21 cellular contexts compared by ENCODE assay signal in the genomic region with DNA sequence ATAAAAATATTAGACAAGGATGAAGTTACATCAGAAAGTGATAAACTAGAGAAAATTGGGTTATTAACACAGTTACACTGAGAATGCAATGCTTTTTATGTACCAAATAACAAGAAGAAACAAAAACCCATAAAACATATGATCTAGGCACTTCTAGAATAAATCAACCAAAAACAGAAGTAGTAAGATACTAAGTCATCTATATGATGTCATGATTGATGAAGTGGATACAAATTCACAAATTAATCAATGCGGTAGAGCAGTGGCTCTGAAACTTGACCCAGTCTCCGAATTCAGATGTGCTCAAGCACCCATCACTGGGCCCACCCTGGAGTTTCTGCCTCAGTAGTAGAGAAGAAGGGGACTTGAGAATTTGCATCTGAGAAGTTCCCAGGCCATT.
DNase-seq lines count a peak whose midpoint lies in the region; ATAC-seq, FAIRE-seq and TF ChIP-seq lines count a peak whose summit lies in the region.
"Had no signal": no experiment of that assay in that cellular context is flagged by ENCODE, and none has a peak within 500 bp of the region (broad histone marks: within the 10 kb centered on the region; RNA-seq: fewer than 3 reads in every experiment).

No MANE protein-coding gene starts in this region.

- H3K36me3 ChIP-seq in HepG2 (replicated peaks in 1 of 2; ENCODE audit: control insufficient read depth in 1 of 2, insufficient read depth in 2 of 2, low read length in 2 of 2) = no peaks in the 10 kb centered on the region
- no peaks in the 10 kb centered on the region for H3K36me3 ChIP-seq in right lobe of liver
- H3K36me3 ChIP-seq in PC-9 (ENCODE audit: low read depth) = no peaks in the 10 kb centered on the region
- no peaks in the 10 kb centered on the region for H3K36me3 ChIP-seq in K562 (ENCODE audit: control insufficient read depth, insufficient read depth, low read length)
- H3K36me3 ChIP-seq in smooth muscle cell (ENCODE audit: low read depth) = no peaks in the 10 kb centered on the region
- H3K36me3 ChIP-seq in brain microvascular endothelial cell (replicated peaks) = no peaks in the 10 kb centered on the region
- no peaks in the 10 kb centered on the region for H3K36me3 ChIP-seq in breast epithelium

- H3K9me3 Mint-ChIP-seq in activated T-helper 1 cell treated with anti-CD3 and anti-CD28 coated beads, Interleukin-12 subunit alpha, Interleukin-12 subunit beta, Interleukin-2, Interleukin-4 antibody, amounts not matched to agents 30 ng/mL and 10 ng/mL and 1 ng/mL, durations not matched to agents 14 hours and 24 hours and 36 hours = no peaks in the 10 kb centered on the region
- H3K9me3 Mint-ChIP-seq: GM23338, H9 had no signal

- no peak overlapping the region for H3K4me2 ChIP-seq in HepG2 (ENCODE audit: low read depth, low read length)
- H3K4me2 ChIP-seq in PC-9 = peak overlapping the region; percentile 48; the same call in 1 of the 2 replicates
- no peak overlapping the region for H3K4me2 ChIP-seq in K562 (ENCODE audit: insufficient read depth, low read length)
- H3K4me2 ChIP-seq in smooth muscle cell = peak overlapping the region; percentile 46
- H3K4me2 ChIP-seq: GM23338 had no signal

- ATAC-seq in HepG2 = no peak
- ATAC-seq in right lobe of liver = no peak
- no peak for ATAC-seq in K562
- ATAC-seq: GM23338, HCT116 had no signal

- H3K4me1 ChIP-seq in HepG2 (ENCODE audit: insufficient read depth, low read length) (no peaks in the 10 kb centered on the region), right lobe of liver (no peaks in the 10 kb centered on the region), PC-9 (replicated peaks; ENCODE audit: insufficient read depth) (peaks cover 25% of the 10 kb centered on the region), K562 (replicated peaks in 1 of 2; ENCODE audit: control insufficient read depth in 2 of 2, insufficient read depth in 2 of 2, low read length in 2 of 2) (peaks cover 6 to 62% of the 10 kb centered on the region in 2 experiments; a peak in 4 of 5 replicates), smooth muscle cell (ENCODE audit: low read depth) (no peaks in the 10 kb centered on the region), breast epithelium (no peaks in the 10 kb centered on the region)

- no peak for TF ChIP-seq EP300 in HepG2 (IDR thresholded peaks at IDR 0.05; ENCODE audit: low read depth in 2 of 2, low read length in 2 of 2)
- no peak for TF ChIP-seq EP300 in HepG2 (CRISPR knock-in tag; IDR thresholded peaks at IDR 0.05; ENCODE audit: borderline replicate concordance)
- TF ChIP-seq EP300 in K562 (IDR thresholded peaks at IDR 0.05; ENCODE audit: low read length) = no peak

- H3K36me3 Mint-ChIP-seq in activated T-helper 1 cell treated with anti-CD3 and anti-CD28 coated beads, Interleukin-12 subunit alpha, Interleukin-12 subunit beta, Interleukin-2, Interleukin-4 antibody, amounts not matched to agents 30 ng/mL and 10 ng/mL and 1 ng/mL, durations not matched to agents 14 hours and 24 hours and 36 hours (ENCODE audit: low read depth) = no peaks in the 10 kb centered on the region
- H3K36me3 Mint-ChIP-seq: CD4-positive, alpha-beta memory T cell had no signal

- no peak for TF ChIP-seq RAD21 in HepG2 (CRISPR knock-in tag; IDR thresholded peaks at IDR 0.05)
- TF ChIP-seq RAD21 in K562 (CRISPR knock-in tag; conservative IDR thresholded peaks at IDR 0.05 in 1 of 2, IDR thresholded peaks at IDR 0.05 in 1 of 2) = no peak

- H3F3A ChIP-seq in PC-9 (ENCODE audit: insufficient read depth, low read depth) (no peaks in the 10 kb centered on the region), smooth muscle cell (ENCODE audit: low read depth) (peaks cover 6% of the 10 kb centered on the region)

- H3K9me3 ChIP-seq in HepG2 (ENCODE audit: low read length) (no peaks in the 10 kb centered on the region), right lobe of liver (no peaks in the 10 kb centered on the region), PC-9 (ENCODE audit: insufficient read depth, low read depth) (no peaks in the 10 kb centered on the region), K562 (replicated peaks; ENCODE audit: control insufficient read depth, insufficient read depth, low read depth, low read length) (no peaks in the 10 kb centered on the region), smooth muscle cell (replicated peaks; ENCODE audit: low read depth) (no peaks in the 10 kb centered on the region), breast epithelium (no peaks in the 10 kb centered on the region)

- CTCF ChIA-PET in HepG2 (lab: Yijun Ruan, JAX; ENCODE audit: low intra/inter-chr PET ratio, low total read pairs) = no interaction called here
- CTCF ChIA-PET in PC-9 (lab: Charles Lee) = no interaction called here
- CTCF ChIA-PET in K562 (lab: Yijun Ruan, JAX; ENCODE audit: low intra/inter-chr PET ratio) = no interaction called here

- BruUV-seq in HepG2 (replicated peaks; lab: Mats Ljungman, UMichigan) (no TSS peak), PC-9 (replicated peaks; lab: Mats Ljungman, UMichigan) (no TSS peak), K562 (replicated peaks; lab: Mats Ljungman, UMichigan) (no TSS peak)

- TF ChIP-seq CTCF in HepG2 (CRISPR knock-in tag; IDR thresholded peaks at IDR 0.05) = no peak
- no peak for TF ChIP-seq CTCF in right lobe of liver (IDR thresholded peaks at IDR 0.05)
- no peak for TF ChIP-seq CTCF in PC-9 (conservative IDR thresholded peaks at IDR 0.05)
- no peak for TF ChIP-seq CTCF in K562 (IDR thresholded peaks at IDR 0.05 in 2 of 3, conservative IDR thresholded peaks at IDR 0.05 in 1 of 3; ENCODE audit: insufficient read depth in 2 of 3, low read depth in 1 of 3, low read length in 3 of 3)
- TF ChIP-seq CTCF in smooth muscle cell (IDR thresholded peaks at IDR 0.05; ENCODE audit: borderline replicate concordance, insufficient read depth, poor library complexity, severe bottlenecking) = no peak
- TF ChIP-seq CTCF in brain microvascular endothelial cell (IDR thresholded peaks at IDR 0.05; ENCODE audit: low read depth, low read length, missing control alignments) = no peak
- no peak for TF ChIP-seq CTCF in breast epithelium (IDR thresholded peaks at IDR 0.05)

- FAIRE-seq in HepG2 (lab: Jason Lieb, UNC) (peak; percentile 30), K562 (lab: Jason Lieb, UNC) (no peak)
- FAIRE-seq: GM12892 had no signal

- H4K20me1 ChIP-seq in HepG2 (ENCODE audit: insufficient read depth, low read length) (no peaks in the 10 kb centered on the region), PC-9 (ENCODE audit: insufficient read depth) (no peaks in the 10 kb centered on the region), K562 (replicated peaks; ENCODE audit: control insufficient read depth, insufficient read depth, low read length) (no peaks in the 10 kb centered on the region), smooth muscle cell (ENCODE audit: low read depth) (no peaks in the 10 kb centered on the region)

- no peaks in the 10 kb centered on the region for H3K9me1 ChIP-seq in K562 (ENCODE audit: control insufficient read depth, insufficient read depth, low read length)

- no peak for TF ChIP-seq POLR2A in HepG2 (IDR thresholded peaks at IDR 0.05; ENCODE audit: insufficient read depth in 1 of 2, low read depth in 2 of 2, low read length in 2 of 2)
- TF ChIP-seq POLR2A in right lobe of liver (IDR thresholded peaks at IDR 0.05) = no peak
- TF ChIP-seq POLR2A in K562 (conservative IDR thresholded peaks at IDR 0.05) = no peak
- TF ChIP-seq POLR2A in breast epithelium (IDR thresholded peaks at IDR 0.05) = no peak

- no peak overlapping the region for H3K27ac Mint-ChIP-seq in activated T-helper 1 cell treated with anti-CD3 and anti-CD28 coated beads, Interleukin-12 subunit alpha, Interleukin-12 subunit beta, Interleukin-2, Interleukin-4 antibody, amounts not matched to agents 30 ng/mL and 10 ng/mL and 1 ng/mL, durations not matched to agents 14 hours and 24 hours and 36 hours
- H3K27ac Mint-ChIP-seq: GM23338, H9, HFFc6 had no signal

- H3K4me3 Mint-ChIP-seq in activated T-helper 1 cell treated with anti-CD3 and anti-CD28 coated beads, Interleukin-12 subunit alpha, Interleukin-12 subunit beta, Interleukin-2, Interleukin-4 antibody, amounts not matched to agents 30 ng/mL and 10 ng/mL and 1 ng/mL, durations not matched to agents 14 hours and 24 hours and 36 hours = no peak overlapping the region
- H3K4me3 Mint-ChIP-seq: CD4-positive, alpha-beta memory T cell; GM23338; H9; HFFc6 had no signal

- H3K27me3 ChIP-seq in HepG2 (ENCODE audit: control insufficient read depth in 1 of 2, insufficient read depth in 2 of 2, low read length in 2 of 2) (no peaks in the 10 kb centered on the region), right lobe of liver (no peaks in the 10 kb centered on the region), PC-9 (ENCODE audit: insufficient read depth, low read depth) (peaks cover 60% of the 10 kb centered on the region), K562 (ENCODE audit: control insufficient read depth in 2 of 2, insufficient read depth in 2 of 2, low read length in 2 of 2) (no peaks in the 10 kb centered on the region), smooth muscle cell (ENCODE audit: low read depth) (no peaks in the 10 kb centered on the region), brain microvascular endothelial cell (replicated peaks) (peaks cover 3% of the 10 kb centered on the region), breast epithelium (no peaks in the 10 kb centered on the region)

- no peak for DNase-seq in HepG2 (ENCODE audit: low spot score)
- DNase-seq in right lobe of liver = no peak
- DNase-seq in PC-9 = no peak
- DNase-seq in K562 (ENCODE audit: extremely low read depth in 1 of 4, low spot score in 3 of 4) = no peak
- DNase-seq in smooth muscle cell (lab: John Stamatoyannopoulos, UW; ENCODE audit: unreplicated experiment) = no peak
- DNase-seq in brain microvascular endothelial cell = no peak
- no peak for DNase-seq in breast epithelium (ENCODE audit: low spot score in 2 of 2)
- no peak for DNase-seq in activated T-helper 1 cell treated with anti-CD3 and anti-CD28 coated beads, Interleukin-12 subunit alpha, Interleukin-12 subunit beta, Interleukin-2, Interleukin-4 antibody, amounts not matched to agents 30 ng/mL and 10 ng/mL and 1 ng/mL, durations not matched to agents 14 hours and 24 hours and 36 hours (ENCODE audit: low spot score)
- DNase-seq: 8988T; C1 segment of cervical spinal cord; Calu3; CD4-positive, alpha-beta memory T cell; COR-L47; DMS53; DMS79 treated with DMSO at 0.1 percent for 48 hours; GF-D8; H9; HFFc6 had no signal

- H3K9ac ChIP-seq in HepG2 (ENCODE audit: insufficient read depth, low read depth, low read length) (no peak overlapping the region), K562 (ENCODE audit: insufficient read depth in 1 of 2, low read depth in 2 of 2, low read length in 2 of 2) (no peak overlapping the region), smooth muscle cell (ENCODE audit: low read depth) (no peak overlapping the region)

- H3K27ac ChIP-seq in HepG2 (ENCODE audit: extremely low read length, insufficient read depth, low read length) = no peak overlapping the region
- H3K27ac ChIP-seq in right lobe of liver = no peak overlapping the region
- H3K27ac ChIP-seq in PC-9 = no peak overlapping the region
- H3K27ac ChIP-seq in K562 (ENCODE audit: extremely low read depth, low read depth, low read length) = no peak overlapping the region
- H3K27ac ChIP-seq in smooth muscle cell (ENCODE audit: low read depth) = peak overlapping the region; percentile 91
- H3K27ac ChIP-seq in brain microvascular endothelial cell = no peak overlapping the region
- no peak overlapping the region for H3K27ac ChIP-seq in breast epithelium

- peaks cover 8% of the 10 kb centered on the region for H3K4me1 Mint-ChIP-seq in activated T-helper 1 cell treated with anti-CD3 and anti-CD28 coated beads, Interleukin-12 subunit alpha, Interleukin-12 subunit beta, Interleukin-2, Interleukin-4 antibody, amounts not matched to agents 30 ng/mL and 10 ng/mL and 1 ng/mL, durations not matched to agents 14 hours and 24 hours and 36 hours (ENCODE audit: low read depth)
- H3K4me1 Mint-ChIP-seq: CD4-positive, alpha-beta memory T cell; GM23338 had no signal

- peaks cover 3% of the 10 kb centered on the region for H3K27me3 Mint-ChIP-seq in activated T-helper 1 cell treated with anti-CD3 and anti-CD28 coated beads, Interleukin-12 subunit alpha, Interleukin-12 subunit beta, Interleukin-2, Interleukin-4 antibody, amounts not matched to agents 30 ng/mL and 10 ng/mL and 1 ng/mL, durations not matched to agents 14 hours and 24 hours and 36 hours (ENCODE audit: insufficient read depth)

- H3K79me2 ChIP-seq in HepG2 (ENCODE audit: insufficient read depth, low read length) (no peaks in the 10 kb centered on the region), PC-9 (ENCODE audit: low read depth) (no peaks in the 10 kb centered on the region), K562 (ENCODE audit: control insufficient read depth, insufficient read depth, low read length) (no peaks in the 10 kb centered on the region), smooth muscle cell (ENCODE audit: low read depth) (no peaks in the 10 kb centered on the region)

- H2AFZ ChIP-seq in HepG2 (ENCODE audit: low read length) (no peak overlapping the region), PC-9 (no peak overlapping the region), K562 (ENCODE audit: low read depth, low read length) (no peak overlapping the region), smooth muscle cell (ENCODE audit: low read depth) (no peak overlapping the region)
- H2AFZ ChIP-seq: GM23338 had no signal

- in situ Hi-C loops in HepG2 (cut with HindIII; ENCODE audit: extremely low pct_ligation_motif_present, low pct_unique_long_range_greater_than_20kb) (no loop called here), K562 (cut with MboI) (no loop called here), brain microvascular endothelial cell (cut with HindIII; ENCODE audit: low pct_ligation_motif_present, low sequenced_read_pairs) (no loop called here)

- POLR2A ChIA-PET in HepG2 (lab: Yijun Ruan, JAX) (no interaction called here), PC-9 (lab: Charles Lee; ENCODE audit: unreplicated experiment) (no interaction called here), K562 (lab: Yijun Ruan, JAX) (no interaction called here)

- intact Hi-C loops in HepG2 (cut with micrococcal nuclease; ENCODE audit: unreplicated experiment) (no loop called here), right lobe of liver (cut with DNase I) (no loop called here), PC-9 (cut with micrococcal nuclease; ENCODE audit: unreplicated experiment) (loop anchor here (5.0 kb wide), 2 partner anchors 131 to 206 kb away; no protein-coding TSS in a partner anchor), K562 (cut with micrococcal nuclease) (no loop called here), breast epithelium (cut with DNase I; ENCODE audit: low total_unique reads) (no loop called here)
- intact Hi-C loops in activated T-helper 1 cell treated with anti-CD3 and anti-CD28 coated beads, Interleukin-12 subunit alpha, Interleukin-12 subunit beta, Interleukin-2, Interleukin-4 antibody, amounts not matched to agents 30 ng/mL and 10 ng/mL and 1 ng/mL, durations not matched to agents 14 hours and 24 hours and 36 hours (cut with micrococcal nuclease) = loop anchor here (5.0 kb wide), 1 partner anchor 224 kb away; no protein-coding TSS in a partner anchor

- 38% methylated on average over 2 of the region's 2 CpGs for WGBS in HepG2 (ENCODE audit: low lambda C conversion rate)
- WGBS in right lobe of liver (ENCODE audit: insufficient coverage, low coverage, low lambda C conversion rate, missing lambda C conversion rate) = 61% methylated on average over 2 of the region's 2 CpGs
- WGBS in K562 (ENCODE audit: insufficient coverage, low coverage, missing lambda C conversion rate) = 57% methylated on average over 1 of the region's 2 CpGs
- 87% methylated on average over 2 of the region's 2 CpGs for WGBS in smooth muscle cell (ENCODE audit: low lambda C conversion rate)

- no peak overlapping the region for H3K4me3 ChIP-seq in HepG2 (replicated peaks in 1 of 3; ENCODE audit: insufficient read depth in 1 of 3, low read depth in 2 of 3, low read length in 3 of 3)
- H3K4me3 ChIP-seq in right lobe of liver = no peak overlapping the region
- no peak overlapping the region for H3K4me3 ChIP-seq in PC-9
- no peak overlapping the region for H3K4me3 ChIP-seq in K562
- no peak overlapping the region for H3K4me3 ChIP-seq in smooth muscle cell
- H3K4me3 ChIP-seq in brain microvascular endothelial cell (ENCODE audit: low read depth, low read length) = no peak overlapping the region
- H3K4me3 ChIP-seq in breast epithelium = no peak overlapping the region
- H3K4me3 ChIP-seq: GM23338 had no signal

- no peaks in the 10 kb centered on the region for H3K9me2 ChIP-seq in PC-9 (ENCODE audit: insufficient read depth)

Comparison
In these comparisons a context has a peak if more than half of its experiments do, and no peak if none do; other contexts are left out.
1. H3K4me2 ChIP-seq: peak in PC-9 (single experiment) and smooth muscle cell (single experiment); none in HepG2 (single experiment) and K562 (single experiment).
2. intact Hi-C loops: an anchor here in PC-9 (5.0 kb wide) and activated T-helper 1 cell treated with anti-CD3 and anti-CD28 coated beads, Interleukin-12 subunit alpha, Interleukin-12 subunit beta, Interleukin-2, Interleukin-4 antibody, amounts not matched to agents 30 ng/mL and 10 ng/mL and 1 ng/mL, durations not matched to agents 14 hours and 24 hours and 36 hours (5.0 kb wide); none called in HepG2, right lobe of liver, K562 and breast epithelium.
3. Of the 241 proteins assayed by ChIP-seq in both HepG2 and K562: peak only in HepG2: none; only in K562: MEIS2; in both: none; in neither: 238; mixed calls (peak in some experiments, not most) for 2.